ENCODE assay signal across 8 cellular contexts in the genomic region with DNA sequence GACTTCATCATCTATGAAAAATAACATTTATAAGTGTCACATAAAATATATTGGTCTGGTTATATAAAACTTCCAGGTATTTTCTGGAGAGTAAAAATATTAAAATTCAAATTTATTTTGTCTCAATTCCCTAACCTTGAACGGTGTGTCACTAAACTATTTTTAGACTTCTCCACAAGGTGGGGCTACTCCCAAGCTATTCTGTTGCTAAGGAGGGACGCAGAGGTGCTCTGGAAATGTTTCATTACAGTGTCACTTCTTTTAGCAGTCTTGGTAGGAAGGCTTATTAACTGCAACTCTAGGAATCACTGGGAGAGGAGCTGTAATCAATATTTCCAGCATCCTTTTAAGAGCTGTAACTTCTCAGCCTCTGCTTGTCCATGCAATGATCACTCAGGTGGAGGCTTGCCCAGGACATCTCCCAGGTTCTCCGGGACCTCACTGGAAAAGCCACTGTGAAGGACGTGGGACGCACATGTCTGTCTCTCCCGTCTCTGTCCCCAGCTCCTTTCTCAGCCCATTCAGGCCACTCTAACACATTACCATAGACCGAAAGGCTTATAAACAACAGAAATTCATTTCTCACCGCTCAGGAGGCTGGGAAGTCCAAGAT. TPM values are rescaled to one million over a fixed set of nuclear protein-coding genes. Genes with fewer than 3 reads are reported as not detected.
A peak's percentile ranks its signal among the peaks of the same experiment; 100 is the strongest.
DNase-seq lines count a peak whose midpoint lies in the region; ATAC-seq and TF ChIP-seq lines count a peak whose summit lies in the region.

No MANE protein-coding gene starts in this region.

- H3K4me3 ChIP-seq in sigmoid colon: no peak overlapping the region

- H3K4me1 ChIP-seq in sigmoid colon: no peaks in the 10 kb centered on the region

- H3K9me3 Mint-ChIP-seq in osteocyte (ENCODE audit: unreplicated experiment): no peaks in the 10 kb centered on the region

- H3K27ac Mint-ChIP-seq in osteocyte (ENCODE audit: unreplicated experiment): no peak overlapping the region

- no peak for DNase-seq in Right ventricle myocardium inferior (ENCODE audit: missing footprints)
- DNase-seq in cardiac septum (ENCODE audit: low spot score): no peak
- peak; percentile 88 for DNase-seq in NCI-H510A treated with DMSO at 0.1 percent for 48 hours (lab: John Stamatoyannopoulos, UW)
- peak; percentile 7 to 56 for DNase-seq in dermis microvascular lymphatic vessel endothelial cell (ENCODE audit: low read depth in 2 of 2)
- DNase-seq in osteocyte (ENCODE audit: extremely low spot score, unreplicated experiment): no peak
- no peak for DNase-seq in HK-2 (ENCODE audit: unreplicated experiment)
- no peak for DNase-seq in sigmoid colon

- no peaks in the 10 kb centered on the region for H3K36me3 Mint-ChIP-seq in osteocyte (ENCODE audit: unreplicated experiment)

- peaks cover 11% of the 10 kb centered on the region for H3K27me3 Mint-ChIP-seq in osteocyte (ENCODE audit: unreplicated experiment)

- 60 to 61% methylated on average over 8 of the region's 8 CpGs for WGBS in sigmoid colon, 2 donors

- H3K9me3 ChIP-seq in sigmoid colon: no peaks in the 10 kb centered on the region

- H3K36me3 ChIP-seq in sigmoid colon: no peaks in the 10 kb centered on the region

- no peak for TF ChIP-seq EP300 in sigmoid colon (IDR thresholded peaks at IDR 0.05)

- H3K4me1 Mint-ChIP-seq in osteocyte (ENCODE audit: unreplicated experiment): no peaks in the 10 kb centered on the region

- TF ChIP-seq CTCF in osteocyte (IDR thresholded peaks at IDR 0.05) (peak; percentile 64), sigmoid colon (IDR thresholded peaks at IDR 0.05) (no peak)

- no peak overlapping the region for H3K4me3 Mint-ChIP-seq in osteocyte (ENCODE audit: unreplicated experiment)

- no peaks in the 10 kb centered on the region for H3K27me3 ChIP-seq in sigmoid colon

- no peak for TF ChIP-seq POLR2A in sigmoid colon (IDR thresholded peaks at IDR 0.05)

- peak; percentile 73 for ATAC-seq in Right ventricle myocardium inferior
- no peak for ATAC-seq in HG03108 (IDR thresholded peaks at IDR 0.05; ENCODE audit: unreplicated experiment)

- intact Hi-C loops in Right ventricle myocardium inferior (cut with DNase I) (no loop called here), cardiac septum (cut with DNase I) (no loop called here), sigmoid colon (cut with DNase I) (no loop called here)

- H3K27ac ChIP-seq in sigmoid colon: no peak overlapping the region

RNA-seq across cellular contexts. Expression of a gene that starts 32.5 kb away (rescaled TPM):
- total RNA-seq in Right ventricle myocardium inferior (0.19 TPM), cardiac septum (0.35 TPM), dermis microvascular lymphatic vessel endothelial cell (0.13 TPM in 2 replicates), osteocyte (0.21 and 0.37 TPM in 2 replicates), sigmoid colon (under 1 TPM; under 0.01 to 0.41 (median 0.26) TPM)
- under 1 TPM in 1 of 3 donors, not detected in 2; 0.04 TPM for polyA plus RNA-seq in sigmoid colon

Comparison
In these comparisons a context has a peak if more than half of its experiments do, and no peak if none do; other contexts are left out.
1. DNase-seq: peak in NCI-H510A treated with DMSO at 0.1 percent for 48 hours (single experiment) and dermis microvascular lymphatic vessel endothelial cell (2 of 2); none in Right ventricle myocardium inferior (single experiment), cardiac septum (single experiment), osteocyte (single experiment), HK-2 (single experiment) and sigmoid colon (single experiment).